ENCODE assay signal across 8 cellular contexts in the genomic region with DNA sequence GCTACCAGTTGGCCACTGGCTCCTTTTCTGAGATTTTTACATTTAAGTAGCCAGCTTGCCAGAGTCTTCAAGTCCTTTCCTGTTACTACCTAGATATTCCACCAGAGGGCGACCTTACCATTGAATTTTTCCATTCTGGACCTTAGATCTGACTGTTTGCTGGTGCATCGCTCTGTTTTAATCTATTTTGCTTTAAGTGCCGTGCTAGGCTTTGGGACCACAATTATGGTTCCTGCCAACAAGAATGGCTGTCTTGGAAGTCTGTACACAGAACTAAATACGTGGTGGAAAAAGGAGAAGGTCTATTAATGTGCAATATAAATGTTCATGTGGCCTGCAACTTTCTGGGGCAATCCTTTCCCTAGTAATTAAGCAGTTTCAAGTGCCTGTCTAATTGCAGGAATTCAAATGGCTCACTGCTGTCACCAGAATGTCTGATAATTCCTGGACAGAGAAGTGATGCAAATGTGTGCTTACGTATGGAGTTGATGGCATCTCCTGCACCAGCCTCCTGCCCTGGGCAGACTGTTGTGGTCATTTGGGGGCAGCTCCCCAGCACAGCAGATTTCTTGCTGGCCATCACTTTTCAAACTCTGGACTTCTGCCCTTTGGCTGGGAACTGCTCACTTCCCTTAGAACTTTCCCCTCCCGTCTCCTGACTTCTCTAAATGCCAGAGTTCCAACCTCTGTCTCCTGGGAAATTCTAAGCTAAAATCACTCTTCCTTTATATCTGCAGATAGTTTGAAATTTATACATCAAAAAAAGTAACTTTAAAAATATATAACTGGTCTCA.
A peak's percentile ranks its signal among the peaks of the same experiment; 100 is the strongest.
DNase-seq lines count a peak whose midpoint lies in the region; ATAC-seq and TF ChIP-seq lines count a peak whose summit lies in the region.

No MANE protein-coding gene starts in this region.

- no peak overlapping the region for H3K27ac Mint-ChIP-seq in nephron

- H3K9me3 Mint-ChIP-seq in nephron = no peaks in the 10 kb centered on the region

- H3K4me3 ChIP-seq in fibroblast of mammary gland (ENCODE audit: control insufficient read depth, low read depth, low read length) = no peak overlapping the region

- ATAC-seq in GM21717 (IDR thresholded peaks at IDR 0.05; ENCODE audit: unreplicated experiment) (no peak), HG02763 (IDR thresholded peaks at IDR 0.05; ENCODE audit: unreplicated experiment) (no peak)

- peaks cover 6% of the 10 kb centered on the region for H3K4me1 Mint-ChIP-seq in nephron

- TF ChIP-seq CTCF in fibroblast of mammary gland (conservative IDR thresholded peaks at IDR 0.05; ENCODE audit: control insufficient read depth, insufficient read depth, low read depth, low read length) = peak; percentile 77
- TF ChIP-seq CTCF in nephron (IDR thresholded peaks at IDR 0.05; ENCODE audit: unreplicated experiment in 3 of 3) = peak; percentile 69 to 82 (median 82)

- no peaks in the 10 kb centered on the region for H3K36me3 Mint-ChIP-seq in nephron (ENCODE audit: low read depth)

- H3K27me3 Mint-ChIP-seq in nephron (ENCODE audit: low read depth) = peaks cover 26% of the 10 kb centered on the region

- DNase-seq in COR-L47 (lab: John Stamatoyannopoulos, UW) = peak; percentile 28
- peak; percentile 17 for DNase-seq in HK-2 (ENCODE audit: unreplicated experiment)
- peak; percentile 39 for DNase-seq in NCI-H524 treated with DMSO at 0.1 percent for 48 hours (lab: John Stamatoyannopoulos, UW)
- peak; percentile 23 for DNase-seq in activated CD4-positive, alpha-beta T cell treated with anti-CD3 and anti-CD28 coated beads, Interleukin-2, amount 50 U/mL, for 1 hour
- peak; percentile 86 for DNase-seq in fibroblast of mammary gland (ENCODE audit: low read depth)

- H3K4me3 Mint-ChIP-seq in nephron = no peak overlapping the region

Comparison
In these comparisons a context has a peak if more than half of its experiments do, and no peak if none do; other contexts are left out.
1. DNase-seq: peak in every context shown above with its lines; median percentile 86 in fibroblast of mammary gland; 39 in NCI-H524 treated with DMSO at 0.1 percent for 48 hours; 28 in COR-L47; 23 in activated CD4-positive, alpha-beta T cell treated with anti-CD3 and anti-CD28 coated beads, Interleukin-2, amount 50 U/mL, for 1 hour; 17 in HK-2.